20 cellular contexts compared by ENCODE assay signal in the genomic region with DNA sequence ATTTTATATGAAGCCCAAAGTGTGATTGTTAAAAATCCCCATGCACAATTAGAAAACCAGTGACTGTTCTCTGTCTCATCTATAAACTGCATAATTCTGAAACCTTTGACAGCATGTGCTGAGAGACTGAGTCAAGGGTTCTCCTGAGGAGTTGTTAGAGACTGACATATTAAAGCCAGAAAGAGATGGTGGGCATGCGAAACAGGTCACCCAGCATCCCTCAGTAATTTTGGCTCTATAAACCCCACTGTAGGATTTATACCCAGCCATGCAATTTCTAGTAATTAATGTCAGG. TPM values are rescaled to one million over a fixed set of nuclear protein-coding genes. Genes with fewer than 3 reads are reported as not detected.
DNase-seq lines count a peak whose midpoint lies in the region; ATAC-seq and TF ChIP-seq lines count a peak whose summit lies in the region.
"Had no signal": no experiment of that assay in that cellular context is flagged by ENCODE, and none has a peak within 500 bp of the region (broad histone marks: within the 10 kb centered on the region; RNA-seq: fewer than 3 reads in every experiment).

No MANE protein-coding gene starts in this region.

- peak overlapping the region; percentile 95 for H3K4me3 Mint-ChIP-seq in osteocyte (ENCODE audit: unreplicated experiment)
- H3K4me3 Mint-ChIP-seq: activated naive CD8-positive, alpha-beta T cell; CD8-positive, alpha-beta T cell; natural killer cell treated with Interleukin-12 subunit alpha and Interleukin-12 subunit beta and Interleukin-15 and Interleukin-18, amount 100 ng/mL, for 72 hours had no signal

- no peak for TF ChIP-seq POLR2A in esophagus muscularis mucosa (IDR thresholded peaks at IDR 0.05; ENCODE audit: low read depth)

- peak overlapping the region; percentile 97 for H3K27ac Mint-ChIP-seq in osteocyte (ENCODE audit: unreplicated experiment)
- H3K27ac Mint-ChIP-seq: activated naive CD8-positive, alpha-beta T cell; CD8-positive, alpha-beta T cell; natural killer cell treated with Interleukin-12 subunit alpha and Interleukin-12 subunit beta and Interleukin-15 and Interleukin-18, amount 100 ng/mL, for 72 hours had no signal

- no peak for DNase-seq in SJSA1 (ENCODE audit: low read depth in 1 of 2, low spot score in 2 of 2)
- no peak for DNase-seq in esophagus muscularis mucosa (ENCODE audit: extremely low spot score)
- DNase-seq in osteocyte (ENCODE audit: extremely low spot score, unreplicated experiment), result no peak
- DNase-seq in aorta, result no peak
- no peak for DNase-seq in NCI-H2227 (lab: John Stamatoyannopoulos, UW; ENCODE audit: unreplicated experiment)
- DNase-seq in left ventricle myocardium superior, result no peak
- DNase-seq: activated CD4-positive, alpha-beta T cell treated with anti-CD3 and anti-CD28 coated beads for 1 hour; activated T-cell treated with anti-CD3 and anti-CD28 coated beads for 4 hours; CD8-positive, alpha-beta T cell; cerebellar nuclear complex; NCI-H1105; right cardiac atrium; stimulated activated CD4-positive, alpha-beta T cell treated with anti-CD3 and anti-CD28 coated beads, Interleukin-4, amount 100 ng/mL, for 24 hours had no signal

- ATAC-seq in aorta (ENCODE audit: low FRiP score), result no peak
- ATAC-seq in HG02973 (IDR thresholded peaks at IDR 0.05; ENCODE audit: unreplicated experiment), result no peak
- ATAC-seq in left ventricle myocardium superior, result no peak
- ATAC-seq: CD8-positive, alpha-beta T cell; K562; natural killer cell treated with Interleukin-12 subunit alpha and Interleukin-12 subunit beta and Interleukin-15 and Interleukin-18, amount 100 ng/mL, for 72 hours; right cardiac atrium; Right ventricle myocardium inferior had no signal

- no peak for TF ChIP-seq CTCF in esophagus muscularis mucosa (IDR thresholded peaks at IDR 0.05)
- TF ChIP-seq CTCF in osteocyte (IDR thresholded peaks at IDR 0.05), result no peak

- 65% methylated on average over 1 of the region's 1 CpG for WGBS in esophagus muscularis mucosa
- WGBS in aorta, 2 donors, result 50 to 58% methylated on average over 1 of the region's 1 CpG

- H3K9me3 Mint-ChIP-seq in osteocyte (ENCODE audit: unreplicated experiment), result no peaks in the 10 kb centered on the region
- H3K9me3 Mint-ChIP-seq: CD8-positive, alpha-beta T cell; natural killer cell treated with Interleukin-12 subunit alpha and Interleukin-12 subunit beta and Interleukin-15 and Interleukin-18, amount 100 ng/mL, for 72 hours had no signal

- H3K4me1 ChIP-seq in SJSA1 (replicated peaks) (peaks cover 75% of the 10 kb centered on the region), esophagus muscularis mucosa (peaks cover 8 to 68% (median 31%) of the 10 kb centered on the region in 4 donors), aorta (ENCODE audit: control insufficient read depth in 1 of 2, insufficient read depth in 2 of 2, low read length in 2 of 2) (peaks cover 1 to 12% of the 10 kb centered on the region in 2 donors)

- TF ChIP-seq EP300 in esophagus muscularis mucosa (IDR thresholded peaks at IDR 0.05), result no peak

- H3K27me3 ChIP-seq in SJSA1 (replicated peaks), result no peaks in the 10 kb centered on the region
- peaks cover 0 to 24% (median 5%) of the 10 kb centered on the region in 4 donors for H3K27me3 ChIP-seq in esophagus muscularis mucosa
- no peaks in the 10 kb centered on the region for H3K27me3 ChIP-seq in aorta (ENCODE audit: control insufficient read depth in 1 of 2, insufficient read depth in 2 of 2, low read length in 1 of 2)

- H3K27ac ChIP-seq in SJSA1, result peak overlapping the region; percentile 39
- H3K27ac ChIP-seq in esophagus muscularis mucosa (replicated peaks in 1 of 4), result peak overlapping the region; percentile 48 to 91 (median 76)
- H3K27ac ChIP-seq in aorta (ENCODE audit: low read depth in 1 of 2, low read length in 2 of 2), result peak overlapping the region in 1 of 2 donors; percentile 76

- no peaks in the 10 kb centered on the region for H3K27me3 Mint-ChIP-seq in osteocyte (ENCODE audit: unreplicated experiment)

- H3K36me3 ChIP-seq in SJSA1, result peaks cover 5% of the 10 kb centered on the region; the same call in 1 of the 2 replicates
- no peaks in the 10 kb centered on the region for H3K36me3 ChIP-seq in esophagus muscularis mucosa
- no peaks in the 10 kb centered on the region for H3K36me3 ChIP-seq in aorta (ENCODE audit: control insufficient read depth in 1 of 2, insufficient read depth in 2 of 2, low read length in 1 of 2)

- H3K4me1 Mint-ChIP-seq in osteocyte (ENCODE audit: unreplicated experiment), result peaks cover 52% of the 10 kb centered on the region

- intact Hi-C loops in esophagus muscularis mucosa (cut with DNase I), result no loop called here
- intact Hi-C loops in aorta (cut with DNase I), result loop anchor here in 1 of 2 donors (5.0 kb wide), 1 partner anchor 50 kb away; no protein-coding TSS in a partner anchor
- intact Hi-C loops in left ventricle myocardium superior (cut with micrococcal nuclease), result no loop called here

- H3K9me3 ChIP-seq in SJSA1 (replicated peaks) (no peaks in the 10 kb centered on the region), esophagus muscularis mucosa (no peaks in the 10 kb centered on the region), aorta (ENCODE audit: control insufficient read depth, low read length) (no peaks in the 10 kb centered on the region)

- peaks cover 60% of the 10 kb centered on the region for H3K36me3 Mint-ChIP-seq in osteocyte (ENCODE audit: unreplicated experiment)
- H3K36me3 Mint-ChIP-seq: activated naive CD8-positive, alpha-beta T cell; CD8-positive, alpha-beta T cell; natural killer cell treated with Interleukin-12 subunit alpha and Interleukin-12 subunit beta and Interleukin-15 and Interleukin-18, amount 100 ng/mL, for 72 hours had no signal

- H3K4me3 ChIP-seq in SJSA1 (no peak overlapping the region; the same call in 1 of the 2 replicates), esophagus muscularis mucosa (peak overlapping the region; percentile 2 to 73 (median 52)), aorta (ENCODE audit: low read length in 2 of 2) (peak overlapping the region; percentile 4 to 48)
- H3K4me3 ChIP-seq: K562 had no signal

RNA-seq across cellular contexts. Expression of gene VGLL3, which starts 3.6 kb away (rescaled TPM):
- 11.3 and 17.1 TPM in 2 replicates for total RNA-seq in SJSA1 (2014; rRNA removed; shearing (Covaris generic))
- total RNA-seq in esophagus muscularis mucosa (10 to 100 TPM; 23.7 to 45.6 (median 30.5) TPM), osteocyte (528 and 587 TPM in 2 replicates), aorta (100 to 1,000 TPM in 1 of 2 donors, 10 to 100 TPM in 1; 49.8 to 155 TPM), left ventricle myocardium superior (3.6 TPM)
- polyA plus RNA-seq in aorta, result 10 to 100 TPM; 10.8 to 11.2 TPM
- total RNA-seq: CD8-positive, alpha-beta T cell; G401; natural killer cell treated with Interleukin-12 subunit alpha and Interleukin-12 subunit beta and Interleukin-15 and Interleukin-18, amount 100 ng/mL, for 72 hours; T-helper 2 cell treated with Interferon-gamma antibody and Interleukin-4, amounts not matched to agents 100 ng/mL and 5 ng/mL, for 36 hours had no signal
